Comparison of ENCODE assay signal across 3 cellular contexts in genomic region chr5:73122875-73123810, GRCh38.
A peak's percentile ranks its signal among the peaks of the same experiment; 100 is the strongest.
TF ChIP-seq lines count a peak whose summit lies in the region.

No MANE protein-coding gene starts in this region.

TF ChIP-seq in SK-N-SH, 30 proteins besides CTCF, POLR2A, EP300 and RAD21:
- TF ChIP-seq MEF2A (IDR thresholded peaks at IDR 0.05; ENCODE audit: borderline replicate concordance, low read depth), result no peak
- TF ChIP-seq FOSL2 (IDR thresholded peaks at IDR 0.05; ENCODE audit: borderline replicate concordance, low read depth), result 0 out of 2 replicates have a peak, but pooled peaks have one; percentile 13
TF ChIP-seq in SK-N-SH: peak in this region for 1.

TF ChIP-seq in SK-N-SH treated with all-trans-retinoic acid at 6 μM for 48 hours, 23 proteins besides CTCF, POLR2A, EP300 and RAD21:
- TF ChIP-seq, protein P1, sequence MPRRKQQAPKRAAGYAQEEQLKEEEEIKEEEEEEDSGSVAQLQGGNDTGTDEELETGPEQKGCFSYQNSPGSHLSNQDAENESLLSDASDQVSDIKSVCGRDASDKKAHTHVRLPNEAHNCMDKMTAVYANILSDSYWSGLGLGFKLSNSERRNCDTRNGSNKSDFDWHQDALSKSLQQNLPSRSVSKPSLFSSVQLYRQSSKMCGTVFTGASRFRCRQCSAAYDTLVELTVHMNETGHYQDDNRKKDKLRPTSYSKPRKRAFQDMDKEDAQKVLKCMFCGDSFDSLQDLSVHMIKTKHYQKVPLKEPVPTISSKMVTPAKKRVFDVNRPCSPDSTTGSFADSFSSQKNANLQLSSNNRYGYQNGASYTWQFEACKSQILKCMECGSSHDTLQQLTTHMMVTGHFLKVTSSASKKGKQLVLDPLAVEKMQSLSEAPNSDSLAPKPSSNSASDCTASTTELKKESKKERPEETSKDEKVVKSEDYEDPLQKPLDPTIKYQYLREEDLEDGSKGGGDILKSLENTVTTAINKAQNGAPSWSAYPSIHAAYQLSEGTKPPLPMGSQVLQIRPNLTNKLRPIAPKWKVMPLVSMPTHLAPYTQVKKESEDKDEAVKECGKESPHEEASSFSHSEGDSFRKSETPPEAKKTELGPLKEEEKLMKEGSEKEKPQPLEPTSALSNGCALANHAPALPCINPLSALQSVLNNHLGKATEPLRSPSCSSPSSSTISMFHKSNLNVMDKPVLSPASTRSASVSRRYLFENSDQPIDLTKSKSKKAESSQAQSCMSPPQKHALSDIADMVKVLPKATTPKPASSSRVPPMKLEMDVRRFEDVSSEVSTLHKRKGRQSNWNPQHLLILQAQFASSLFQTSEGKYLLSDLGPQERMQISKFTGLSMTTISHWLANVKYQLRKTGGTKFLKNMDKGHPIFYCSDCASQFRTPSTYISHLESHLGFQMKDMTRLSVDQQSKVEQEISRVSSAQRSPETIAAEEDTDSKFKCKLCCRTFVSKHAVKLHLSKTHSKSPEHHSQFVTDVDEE (CRISPR knock-in tag; IDR thresholded peaks at IDR 0.05), result no peak
- TF ChIP-seq TCF4 (CRISPR knock-in tag; IDR thresholded peaks at IDR 0.05; ENCODE audit: borderline replicate concordance) (no peak), OSR1 (CRISPR knock-in tag; IDR thresholded peaks at IDR 0.05) (no peak), ZC3H10 (CRISPR knock-in tag; IDR thresholded peaks at IDR 0.05) (no peak), ZNF70 (CRISPR knock-in tag; IDR thresholded peaks at IDR 0.05) (no peak), ZNF8 (CRISPR knock-in tag; IDR thresholded peaks at IDR 0.05) (no peak), CSDC2 (CRISPR knock-in tag; IDR thresholded peaks at IDR 0.05) (no peak), SNAI2 (CRISPR knock-in tag; IDR thresholded peaks at IDR 0.05) (no peak)
- TF ChIP-seq, protein P2, sequence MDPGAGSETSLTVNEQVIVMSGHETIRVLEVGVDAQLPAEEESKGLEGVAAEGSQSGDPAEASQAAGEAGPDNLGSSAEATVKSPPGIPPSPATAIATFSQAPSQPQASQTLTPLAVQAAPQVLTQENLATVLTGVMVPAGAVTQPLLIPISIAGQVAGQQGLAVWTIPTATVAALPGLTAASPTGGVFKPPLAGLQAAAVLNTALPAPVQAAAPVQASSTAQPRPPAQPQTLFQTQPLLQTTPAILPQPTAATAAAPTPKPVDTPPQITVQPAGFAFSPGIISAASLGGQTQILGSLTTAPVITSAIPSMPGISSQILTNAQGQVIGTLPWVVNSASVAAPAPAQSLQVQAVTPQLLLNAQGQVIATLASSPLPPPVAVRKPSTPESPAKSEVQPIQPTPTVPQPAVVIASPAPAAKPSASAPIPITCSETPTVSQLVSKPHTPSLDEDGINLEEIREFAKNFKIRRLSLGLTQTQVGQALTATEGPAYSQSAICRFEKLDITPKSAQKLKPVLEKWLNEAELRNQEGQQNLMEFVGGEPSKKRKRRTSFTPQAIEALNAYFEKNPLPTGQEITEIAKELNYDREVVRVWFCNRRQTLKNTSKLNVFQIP (CRISPR knock-in tag; IDR thresholded peaks at IDR 0.05; ENCODE audit: borderline replicate concordance, low read depth), result no peak
- TF ChIP-seq, protein P3, sequence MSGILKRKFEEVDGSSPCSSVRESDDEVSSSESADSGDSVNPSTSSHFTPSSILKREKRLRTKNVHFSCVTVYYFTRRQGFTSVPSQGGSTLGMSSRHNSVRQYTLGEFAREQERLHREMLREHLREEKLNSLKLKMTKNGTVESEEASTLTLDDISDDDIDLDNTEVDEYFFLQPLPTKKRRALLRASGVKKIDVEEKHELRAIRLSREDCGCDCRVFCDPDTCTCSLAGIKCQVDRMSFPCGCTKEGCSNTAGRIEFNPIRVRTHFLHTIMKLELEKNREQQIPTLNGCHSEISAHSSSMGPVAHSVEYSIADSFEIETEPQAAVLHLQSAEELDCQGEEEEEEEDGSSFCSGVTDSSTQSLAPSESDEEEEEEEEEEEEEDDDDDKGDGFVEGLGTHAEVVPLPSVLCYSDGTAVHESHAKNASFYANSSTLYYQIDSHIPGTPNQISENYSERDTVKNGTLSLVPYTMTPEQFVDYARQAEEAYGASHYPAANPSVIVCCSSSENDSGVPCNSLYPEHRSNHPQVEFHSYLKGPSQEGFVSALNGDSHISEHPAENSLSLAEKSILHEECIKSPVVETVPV (CRISPR knock-in tag; IDR thresholded peaks at IDR 0.05), result no peak
- TF ChIP-seq, protein P4, sequence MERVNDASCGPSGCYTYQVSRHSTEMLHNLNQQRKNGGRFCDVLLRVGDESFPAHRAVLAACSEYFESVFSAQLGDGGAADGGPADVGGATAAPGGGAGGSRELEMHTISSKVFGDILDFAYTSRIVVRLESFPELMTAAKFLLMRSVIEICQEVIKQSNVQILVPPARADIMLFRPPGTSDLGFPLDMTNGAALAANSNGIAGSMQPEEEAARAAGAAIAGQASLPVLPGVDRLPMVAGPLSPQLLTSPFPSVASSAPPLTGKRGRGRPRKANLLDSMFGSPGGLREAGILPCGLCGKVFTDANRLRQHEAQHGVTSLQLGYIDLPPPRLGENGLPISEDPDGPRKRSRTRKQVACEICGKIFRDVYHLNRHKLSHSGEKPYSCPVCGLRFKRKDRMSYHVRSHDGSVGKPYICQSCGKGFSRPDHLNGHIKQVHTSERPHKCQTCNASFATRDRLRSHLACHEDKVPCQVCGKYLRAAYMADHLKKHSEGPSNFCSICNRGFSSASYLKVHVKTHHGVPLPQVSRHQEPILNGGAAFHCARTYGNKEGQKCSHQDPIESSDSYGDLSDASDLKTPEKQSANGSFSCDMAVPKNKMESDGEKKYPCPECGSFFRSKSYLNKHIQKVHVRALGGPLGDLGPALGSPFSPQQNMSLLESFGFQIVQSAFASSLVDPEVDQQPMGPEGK (CRISPR knock-in tag; IDR thresholded peaks at IDR 0.05; ENCODE audit: borderline replicate concordance), result no peak

TF ChIP-seq in H1, 55 proteins besides CTCF, POLR2A, EP300 and RAD21:
- TF ChIP-seq, protein P5, sequence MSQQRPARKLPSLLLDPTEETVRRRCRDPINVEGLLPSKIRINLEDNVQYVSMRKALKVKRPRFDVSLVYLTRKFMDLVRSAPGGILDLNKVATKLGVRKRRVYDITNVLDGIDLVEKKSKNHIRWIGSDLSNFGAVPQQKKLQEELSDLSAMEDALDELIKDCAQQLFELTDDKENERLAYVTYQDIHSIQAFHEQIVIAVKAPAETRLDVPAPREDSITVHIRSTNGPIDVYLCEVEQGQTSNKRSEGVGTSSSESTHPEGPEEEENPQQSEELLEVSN (IDR thresholded peaks at IDR 0.05), result peak; percentile 55; the same call in 1 of the 2 replicates
- TF ChIP-seq, protein P6, sequence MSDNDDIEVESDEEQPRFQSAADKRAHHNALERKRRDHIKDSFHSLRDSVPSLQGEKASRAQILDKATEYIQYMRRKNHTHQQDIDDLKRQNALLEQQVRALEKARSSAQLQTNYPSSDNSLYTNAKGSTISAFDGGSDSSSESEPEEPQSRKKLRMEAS (IDR thresholded peaks at IDR 0.05), result peak; percentile 76
- TF ChIP-seq ATF2 (IDR thresholded peaks at IDR 0.05; ENCODE audit: low read length), result no peak
